In genomic region chr10:97335188-97335619, GRCh38 we compare ENCODE assay signal across 1 cellular context.
TF ChIP-seq lines count a peak whose summit lies in the region.

No MANE protein-coding gene starts in this region.

TF ChIP-seq in K562, 482 proteins besides CTCF, POLR2A, EP300 and RAD21:
- TF ChIP-seq ZBTB34 (CRISPR knock-in tag; IDR thresholded peaks at IDR 0.05) (no peak), BRD9 (IDR thresholded peaks at IDR 0.05; ENCODE audit: low read depth, partially characterized antibody) (no peak), ZNF780A (CRISPR knock-in tag; IDR thresholded peaks at IDR 0.05) (no peak), ZNF740 (CRISPR knock-in tag; IDR thresholded peaks at IDR 0.05) (0 out of 2 replicates have a peak, but pooled peaks have one; percentile 35), ZNF740 (tag; IDR thresholded peaks at IDR 0.05) (peak in 1 of 2 experiments; percentile 62; a peak in 1 of 4 replicates), HMBOX1 (IDR thresholded peaks at IDR 0.05) (no peak), PRMT5 (CRISPR knock-in tag; IDR thresholded peaks at IDR 0.05) (no peak), WHSC1 (IDR thresholded peaks at IDR 0.05; ENCODE audit: low read length) (no peak), HNRNPL (IDR thresholded peaks at IDR 0.05; ENCODE audit: low read depth, low read length) (no peak), ESRRB (CRISPR knock-in tag; IDR thresholded peaks at IDR 0.05; ENCODE audit: borderline replicate concordance) (no peak), MTA1 (IDR thresholded peaks at IDR 0.05; ENCODE audit: borderline replicate concordance) (no peak), ZNF316 (IDR thresholded peaks at IDR 0.05) (no peak), ZBTB2 (IDR thresholded peaks at IDR 0.05) (no peak), ZNF184 (CRISPR knock-in tag; IDR thresholded peaks at IDR 0.05) (no peak), TFAP4 (CRISPR knock-in tag; IDR thresholded peaks at IDR 0.05; ENCODE audit: borderline replicate concordance) (no peak), ZBTB8A (IDR thresholded peaks at IDR 0.05; ENCODE audit: partially characterized antibody) (no peak), MAX (CRISPR knock-in tag; IDR thresholded peaks at IDR 0.05) (no peak), TRIM28 (IDR thresholded peaks at IDR 0.05) (no peak), L3MBTL2 (IDR thresholded peaks at IDR 0.05) (peak; percentile 17), KAT8 (IDR thresholded peaks at IDR 0.05; ENCODE audit: low read depth) (no peak), GATA2 (CRISPR knock-in tag; IDR thresholded peaks at IDR 0.05) (no peak), ZFX (CRISPR knock-in tag; IDR thresholded peaks at IDR 0.05) (no peak), OTX1 (CRISPR knock-in tag; IDR thresholded peaks at IDR 0.05) (no peak), NRF1 (conservative IDR thresholded peaks at IDR 0.05 in 1 of 2, IDR thresholded peaks at IDR 0.05 in 1 of 2) (peak; percentile 27 to 43; a peak in 2 of 4 replicates), MAFK (IDR thresholded peaks at IDR 0.05; ENCODE audit: low read length) (no peak), NFYB (IDR thresholded peaks at IDR 0.05; ENCODE audit: extremely low read depth, insufficient read length) (no peak), GTF3C2 (IDR thresholded peaks at IDR 0.05; ENCODE audit: borderline replicate concordance, extremely low read depth, insufficient read length) (peak; percentile 34), ETS1 (conservative IDR thresholded peaks at IDR 0.05; ENCODE audit: control insufficient read depth, low read depth, low read length) (no peak), ZNF57 (CRISPR knock-in tag; IDR thresholded peaks at IDR 0.05) (no peak)
